Comparison of ENCODE assay signal across 1 cellular context in the genomic region with DNA sequence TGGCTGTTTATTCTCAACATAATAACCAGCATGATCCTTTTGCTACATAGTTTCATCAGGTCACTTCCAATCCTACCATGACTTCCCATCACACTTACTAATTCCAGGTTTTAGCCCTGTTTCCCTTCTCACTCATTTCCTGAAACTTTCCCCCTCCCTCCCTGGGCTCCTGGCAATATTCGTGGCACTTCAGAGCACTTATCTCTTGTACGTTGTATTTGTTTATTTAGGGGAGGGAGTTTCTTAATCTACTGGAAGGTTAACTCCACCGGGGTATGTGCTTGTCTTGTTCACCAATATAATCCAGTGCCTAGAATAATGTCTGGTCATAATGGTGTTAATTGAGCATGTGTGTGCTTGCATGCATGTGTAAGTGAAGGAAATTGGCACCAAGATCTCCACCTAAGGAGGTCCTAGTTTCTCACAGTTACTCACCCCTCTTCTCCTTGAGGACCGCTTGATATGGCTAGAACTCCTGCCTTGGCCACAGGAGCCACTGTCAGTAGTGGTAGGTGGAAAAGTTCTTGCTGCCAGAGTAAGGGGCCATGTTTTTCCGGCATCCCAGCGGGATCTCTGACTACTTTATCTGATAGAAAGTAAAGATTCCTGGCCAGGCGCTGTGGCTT.
TF ChIP-seq lines count a peak whose summit lies in the region.

No MANE protein-coding gene starts in this region.

TF ChIP-seq in HEK293, 187 proteins besides CTCF, POLR2A, EP300 and RAD21 (continued from another document):
- TF ChIP-seq ZNF580 (tag by site-specific recombination; IDR thresholded peaks at IDR 0.05) (no peak), PRDM1 (tag by site-specific recombination; IDR thresholded peaks at IDR 0.05) (peak; percentile 67), OSR2 (tag by site-specific recombination; IDR thresholded peaks at IDR 0.05) (peak; percentile 58; the same call in 1 of the 2 replicates), ZFP37 (tag by site-specific recombination; IDR thresholded peaks at IDR 0.05) (no peak), KLF1 (tag by site-specific recombination; IDR thresholded peaks at IDR 0.05) (peak; percentile 45; the same call in 1 of the 2 replicates), ZNF830 (tag by site-specific recombination; IDR thresholded peaks at IDR 0.05; ENCODE audit: low read depth) (no peak), WT1 (tag by site-specific recombination; IDR thresholded peaks at IDR 0.05) (peak; percentile 33; the same call in 1 of the 2 replicates), ZSCAN16 (tag by site-specific recombination; IDR thresholded peaks at IDR 0.05) (no peak)
- TF ChIP-seq, protein P1, sequence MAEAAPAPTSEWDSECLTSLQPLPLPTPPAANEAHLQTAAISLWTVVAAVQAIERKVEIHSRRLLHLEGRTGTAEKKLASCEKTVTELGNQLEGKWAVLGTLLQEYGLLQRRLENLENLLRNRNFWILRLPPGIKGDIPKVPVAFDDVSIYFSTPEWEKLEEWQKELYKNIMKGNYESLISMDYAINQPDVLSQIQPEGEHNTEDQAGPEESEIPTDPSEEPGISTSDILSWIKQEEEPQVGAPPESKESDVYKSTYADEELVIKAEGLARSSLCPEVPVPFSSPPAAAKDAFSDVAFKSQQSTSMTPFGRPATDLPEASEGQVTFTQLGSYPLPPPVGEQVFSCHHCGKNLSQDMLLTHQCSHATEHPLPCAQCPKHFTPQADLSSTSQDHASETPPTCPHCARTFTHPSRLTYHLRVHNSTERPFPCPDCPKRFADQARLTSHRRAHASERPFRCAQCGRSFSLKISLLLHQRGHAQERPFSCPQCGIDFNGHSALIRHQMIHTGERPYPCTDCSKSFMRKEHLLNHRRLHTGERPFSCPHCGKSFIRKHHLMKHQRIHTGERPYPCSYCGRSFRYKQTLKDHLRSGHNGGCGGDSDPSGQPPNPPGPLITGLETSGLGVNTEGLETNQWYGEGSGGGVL (tag by site-specific recombination; IDR thresholded peaks at IDR 0.05): peak; percentile 41; the same call in 1 of the 2 replicates
- TF ChIP-seq, protein P2, sequence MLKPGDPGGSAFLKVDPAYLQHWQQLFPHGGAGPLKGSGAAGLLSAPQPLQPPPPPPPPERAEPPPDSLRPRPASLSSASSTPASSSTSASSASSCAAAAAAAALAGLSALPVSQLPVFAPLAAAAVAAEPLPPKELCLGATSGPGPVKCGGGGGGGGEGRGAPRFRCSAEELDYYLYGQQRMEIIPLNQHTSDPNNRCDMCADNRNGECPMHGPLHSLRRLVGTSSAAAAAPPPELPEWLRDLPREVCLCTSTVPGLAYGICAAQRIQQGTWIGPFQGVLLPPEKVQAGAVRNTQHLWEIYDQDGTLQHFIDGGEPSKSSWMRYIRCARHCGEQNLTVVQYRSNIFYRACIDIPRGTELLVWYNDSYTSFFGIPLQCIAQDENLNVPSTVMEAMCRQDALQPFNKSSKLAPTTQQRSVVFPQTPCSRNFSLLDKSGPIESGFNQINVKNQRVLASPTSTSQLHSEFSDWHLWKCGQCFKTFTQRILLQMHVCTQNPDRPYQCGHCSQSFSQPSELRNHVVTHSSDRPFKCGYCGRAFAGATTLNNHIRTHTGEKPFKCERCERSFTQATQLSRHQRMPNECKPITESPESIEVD (tag by site-specific recombination; IDR thresholded peaks at IDR 0.05): 0 out of 2 replicates have a peak, but pooled peaks have one; percentile 23
